In genomic region chr10:21363087-21363752, GRCh38 we compare ENCODE assay signal across 16 cellular contexts.
DNase-seq lines count a peak whose midpoint lies in the region; ATAC-seq, FAIRE-seq and TF ChIP-seq lines count a peak whose summit lies in the region.
"Had no signal": no experiment of that assay in that cellular context is flagged by ENCODE, and none has a peak within 500 bp of the region (broad histone marks: within the 10 kb centered on the region; RNA-seq: fewer than 3 reads in every experiment).

No MANE protein-coding gene starts in this region.

- H3K36me3 ChIP-seq in ACC112 (ENCODE audit: insufficient read depth, low read length) = no peaks in the 10 kb centered on the region
- no peaks in the 10 kb centered on the region for H3K36me3 ChIP-seq in PC-3 (ENCODE audit: low read depth, low read length)
- H3K36me3 ChIP-seq in H1 (ENCODE audit: control insufficient read depth in 2 of 4, insufficient read depth in 4 of 4, low read length in 3 of 4) = no peaks in the 10 kb centered on the region
- H3K36me3 ChIP-seq in ovary = no peaks in the 10 kb centered on the region
- H3K36me3 ChIP-seq: neutrophil had no signal

- H3K9ac ChIP-seq in PC-3 (ENCODE audit: low read length) = peak overlapping the region; percentile 57
- H3K9ac ChIP-seq in H1 (replicated peaks in 1 of 4; ENCODE audit: extremely low read depth in 1 of 4, low read depth in 3 of 4, low read length in 3 of 4) = no peak overlapping the region

- no peaks in the 10 kb centered on the region for H3K27me3 Mint-ChIP-seq in nephron (ENCODE audit: low read depth)
- H3K27me3 Mint-ChIP-seq in CD4-positive, alpha-beta T cell = no peaks in the 10 kb centered on the region
- H3K27me3 Mint-ChIP-seq: activated naive CD8-positive, alpha-beta T cell had no signal

- H4K91ac ChIP-seq in H1 (replicated peaks; ENCODE audit: insufficient read length, low read length) = no peak overlapping the region

- peaks cover 35% of the 10 kb centered on the region for H3K4me1 Mint-ChIP-seq in nephron
- no peaks in the 10 kb centered on the region for H3K4me1 Mint-ChIP-seq in CD4-positive, alpha-beta T cell (ENCODE audit: low read depth)

- ATAC-seq in PC-3 (no peak), GM21381 (IDR thresholded peaks at IDR 0.05; ENCODE audit: unreplicated experiment) (no peak)
- ATAC-seq in CD4-positive, alpha-beta T cell (ENCODE audit: poor library complexity) = no peak

- no peaks in the 10 kb centered on the region for H3K79me1 ChIP-seq in H1 (ENCODE audit: low read depth, low read length)

- H2BK120ac ChIP-seq in H1 (replicated peaks; ENCODE audit: low read depth, low read length) = no peak overlapping the region

- no peaks in the 10 kb centered on the region for H3K9me3 ChIP-seq in PC-3 (ENCODE audit: low read length)
- no peaks in the 10 kb centered on the region for H3K9me3 ChIP-seq in H1 (ENCODE audit: insufficient read depth in 2 of 2, low read depth in 1 of 2, low read length in 1 of 2)
- no peaks in the 10 kb centered on the region for H3K9me3 ChIP-seq in CD4-positive, alpha-beta T cell (ENCODE audit: control insufficient read depth, low read length)
- H3K9me3 ChIP-seq in ovary = no peaks in the 10 kb centered on the region
- H3K9me3 ChIP-seq: neutrophil had no signal

- H4K20me1 ChIP-seq in PC-3 (ENCODE audit: low read length) (no peaks in the 10 kb centered on the region), H1 (replicated peaks in 1 of 2; ENCODE audit: control insufficient read depth in 1 of 2, insufficient read depth in 2 of 2, low read length in 2 of 2) (no peaks in the 10 kb centered on the region)

- H3K18ac ChIP-seq in H1 (ENCODE audit: extremely low read depth, low read length) = no peak overlapping the region; the same call in 1 of the 2 replicates

- H2BK20ac ChIP-seq in H1 (ENCODE audit: low read length) = 0 out of 2 replicates have a peak overlapping the region, but pooled peaks have one; percentile 16

- H3K4me2 ChIP-seq in PC-3 (ENCODE audit: low read length) (peak overlapping the region; percentile 78), H1 (ENCODE audit: insufficient read depth in 1 of 2, low read depth in 2 of 2, low read length in 2 of 2) (peak overlapping the region in 1 of 2 experiments; percentile 9; a peak in 1 of 4 replicates)

- no peak overlapping the region for H4K8ac ChIP-seq in H1 (ENCODE audit: extremely low read depth, insufficient read depth, low read length)

- peaks cover 4% of the 10 kb centered on the region for H3K36me3 Mint-ChIP-seq in nephron (ENCODE audit: low read depth)
- H3K36me3 Mint-ChIP-seq in CD4-positive, alpha-beta T cell (ENCODE audit: low read depth) = no peaks in the 10 kb centered on the region
- H3K36me3 Mint-ChIP-seq: activated naive CD8-positive, alpha-beta T cell had no signal

- intact Hi-C loops in PC-3 (cut with micrococcal nuclease) = loop anchor here (5.0 kb wide), 1 partner anchor 71 kb away; no protein-coding TSS in a partner anchor
- intact Hi-C loops in CD4-positive, alpha-beta T cell (cut with DNase I, micrococcal nuclease) = no loop called here
- intact Hi-C loops in ovary (cut with DNase I) = no loop called here

- peak; percentile 60 for DNase-seq in PC-3
- DNase-seq in H1 (ENCODE audit: low read depth in 1 of 2, low spot score in 2 of 2) = no peak
- DNase-seq in CD4-positive, alpha-beta T cell = no peak
- no peak for DNase-seq in central memory CD4-positive, alpha-beta T cell
- DNase-seq in ovary = no peak
- DNase-seq: activated CD8-positive, alpha-beta memory T cell treated with anti-CD3 and anti-CD28 coated beads, Interleukin-2, amount 50 U/mL, for 48 hours; DMS53; KG1; NCI-H1694; stimulated activated CD4-positive, alpha-beta T cell treated with anti-CD3 and anti-CD28 coated beads, Interleukin-15, amount 100 ng/mL, for 24 hours had no signal

- BruUV-seq in PC-3 (replicated peaks; lab: Mats Ljungman, UMichigan) = no TSS peak

- TF ChIP-seq POLR2A in H1 (IDR thresholded peaks at IDR 0.05; ENCODE audit: control extremely low read depth in 1 of 2, low read depth in 2 of 2, low read length in 2 of 2) (no peak), ovary (IDR thresholded peaks at IDR 0.05) (no peak)

- H3K27me3 ChIP-seq in ACC112 (ENCODE audit: insufficient read depth, low read length) (no peaks in the 10 kb centered on the region), PC-3 (ENCODE audit: low read length) (no peaks in the 10 kb centered on the region), H1 (replicated peaks in 1 of 4; ENCODE audit: control insufficient read depth in 3 of 4, extremely low read depth in 1 of 4, insufficient read depth in 3 of 4, low read length in 3 of 4) (no peaks in the 10 kb centered on the region), ovary (no peaks in the 10 kb centered on the region)
- H3K27me3 ChIP-seq in CD4-positive, alpha-beta T cell (ENCODE audit: control insufficient read depth, insufficient read depth, low read length) = no peaks in the 10 kb centered on the region
- H3K27me3 ChIP-seq: neutrophil had no signal

- CTCF ChIA-PET in PC-3 (lab: Charles Lee) = no interaction called here
- CTCF ChIA-PET in H1 (lab: Charles Lee; ENCODE audit: partially characterized antibody) = interaction anchor here (1.3 kb wide), 1 partner anchor 24 kb away, joined by 3 read pairs; no protein-coding TSS in a partner anchor
- CTCF ChIA-PET in CD4-positive, alpha-beta T cell (lab: Charles Lee) = no interaction called here

- H3K14ac ChIP-seq in H1 (ENCODE audit: insufficient read length) = no peak overlapping the region

- TF ChIP-seq CTCF in PC-3 (conservative IDR thresholded peaks at IDR 0.05; ENCODE audit: low read depth, low read length) = no peak
- TF ChIP-seq CTCF in H1 (IDR thresholded peaks at IDR 0.05; ENCODE audit: control extremely low read depth in 1 of 3, insufficient read depth in 1 of 3, low read depth in 1 of 3, low read length in 3 of 3) = no peak
- no peak for TF ChIP-seq CTCF in nephron (IDR thresholded peaks at IDR 0.05; ENCODE audit: unreplicated experiment in 3 of 3)
- TF ChIP-seq CTCF in CD4-positive, alpha-beta T cell (IDR thresholded peaks at IDR 0.05) = no peak
- TF ChIP-seq CTCF in ovary (IDR thresholded peaks at IDR 0.05) = no peak

- TF ChIP-seq EP300 in H1 (IDR thresholded peaks at IDR 0.05; ENCODE audit: borderline replicate concordance in 1 of 2, low read depth in 2 of 2, low read length in 2 of 2) (no peak), ovary (IDR thresholded peaks at IDR 0.05) (no peak)

- H3K4me3 Mint-ChIP-seq in nephron = peak overlapping the region in 2 of 3 experiments; percentile 11 to 19
- H3K4me3 Mint-ChIP-seq in CD4-positive, alpha-beta T cell = no peak overlapping the region
- H3K4me3 Mint-ChIP-seq: activated naive CD8-positive, alpha-beta T cell had no signal

- no peaks in the 10 kb centered on the region for H3K9me3 Mint-ChIP-seq in nephron
- H3K9me3 Mint-ChIP-seq in CD4-positive, alpha-beta T cell = no peaks in the 10 kb centered on the region

- H2BK5ac ChIP-seq in H1 (ENCODE audit: low read depth, low read length) = peak overlapping the region; percentile 48; the same call in 1 of the 2 replicates

- WGBS in H1 (ENCODE audit: extremely low coverage in 1 of 2, insufficient coverage in 1 of 2, insufficient read length in 1 of 2, insufficient replicate concordance in 2 of 2, low coverage in 1 of 2, low lambda C conversion rate in 2 of 2, missing lambda C conversion rate in 1 of 2), 2 experiments = 78% methylated on average over 6 of the region's 6 CpGs; no CpG with 5 or more reads in 1 of the 2 experiments
- WGBS in ovary, 3 donors = 23 to 28% (median 25%) methylated on average over 6 of the region's 6 CpGs

- no peak overlapping the region for H2BK15ac ChIP-seq in H1 (ENCODE audit: low read length)

- H4K5ac ChIP-seq in H1 (ENCODE audit: insufficient read length, low read depth, low read length) = peak overlapping the region; percentile 58

- peak overlapping the region; percentile 94 for H3K27ac ChIP-seq in ACC112 (ENCODE audit: low read depth, low read length)
- H3K27ac ChIP-seq in PC-3 (ENCODE audit: low read length) = peak overlapping the region; percentile 98
- H3K27ac ChIP-seq in H1 (ENCODE audit: low read depth, low read length) = no peak overlapping the region; the same call in 1 of the 2 replicates
- no peak overlapping the region for H3K27ac ChIP-seq in CD4-positive, alpha-beta T cell (ENCODE audit: low read depth, low read length)
- peak overlapping the region in 1 of 2 donors; percentile 49 for H3K27ac ChIP-seq in ovary
- H3K27ac ChIP-seq: neutrophil had no signal

- FAIRE-seq in H1 (lab: Jason Lieb, UNC) = no peak
- FAIRE-seq: urothelium cell line had no signal

- POLR2A ChIA-PET in PC-3 (lab: Charles Lee; ENCODE audit: unreplicated experiment) (no interaction called here), H1 (lab: Charles Lee; ENCODE audit: partially characterized antibody) (interaction anchor here (1.3 to 1.7 kb wide), 2 partner anchors 59 to 81 kb away, joined by 3 read pairs; no protein-coding TSS in a partner anchor)
- POLR2A ChIA-PET in CD4-positive, alpha-beta T cell (lab: Charles Lee) = no interaction called here

- H2AFZ ChIP-seq in ACC112 (ENCODE audit: low read length, unreplicated experiment) (peak overlapping the region; percentile 91), PC-3 (ENCODE audit: low read length) (peak overlapping the region; percentile 25; the same call in 1 of the 2 replicates), H1 (ENCODE audit: low read length) (no peak overlapping the region)

- H3K56ac ChIP-seq in H1 (replicated peaks; ENCODE audit: insufficient read length, low read depth, low read length) = no peak overlapping the region

- no peak overlapping the region for H2AK5ac ChIP-seq in H1 (ENCODE audit: low read depth, low read length)

- no peak overlapping the region for H3K23ac ChIP-seq in H1 (ENCODE audit: insufficient read length)

- H3K79me2 ChIP-seq in ACC112 (ENCODE audit: control insufficient read depth, insufficient read depth, low read length, unreplicated experiment) (no peaks in the 10 kb centered on the region), PC-3 (ENCODE audit: low read length) (no peaks in the 10 kb centered on the region), H1 (ENCODE audit: control insufficient read depth in 1 of 2, insufficient read depth in 2 of 2, low read length in 2 of 2) (no peaks in the 10 kb centered on the region)

- no peak for TF ChIP-seq RAD21 in H1 (IDR thresholded peaks at IDR 0.05 in 1 of 2, conservative IDR thresholded peaks at IDR 0.05 in 1 of 2; ENCODE audit: low read depth in 2 of 2, low read length in 2 of 2)

- H3K27ac Mint-ChIP-seq in nephron = peak overlapping the region; percentile 91 to 96 (median 96)
- H3K27ac Mint-ChIP-seq in CD4-positive, alpha-beta T cell = no peak overlapping the region
- H3K27ac Mint-ChIP-seq: activated naive CD8-positive, alpha-beta T cell had no signal

- no peak overlapping the region for H3K4ac ChIP-seq in H1 (replicated peaks; ENCODE audit: insufficient read length, low read depth, low read length)

- H3K9me2 ChIP-seq in PC-3 (replicated peaks; ENCODE audit: low read length) = no peaks in the 10 kb centered on the region

- H3K4me3 ChIP-seq in ACC112 (ENCODE audit: low read depth, low read length) (peak overlapping the region; percentile 2; the same call in 1 of the 2 replicates), PC-3 (ENCODE audit: low read length) (peak overlapping the region; percentile 51; the same call in 1 of the 2 replicates), H1 (ENCODE audit: extremely low read depth in 1 of 4, insufficient read depth in 2 of 4, low read depth in 3 of 4, low read length in 4 of 4) (no peak overlapping the region), ovary (no peak overlapping the region)

- peaks cover 28% of the 10 kb centered on the region for H3K4me1 ChIP-seq in ACC112 (ENCODE audit: control insufficient read depth, insufficient read depth, low read length, unreplicated experiment)
- H3K4me1 ChIP-seq in PC-3 (ENCODE audit: insufficient read depth, low read length) = peaks cover 36% of the 10 kb centered on the region
- peaks cover 3 to 13% (median 6%) of the 10 kb centered on the region in 4 experiments; a peak in 4 of 7 replicates for H3K4me1 ChIP-seq in H1 (replicated peaks in 1 of 4; ENCODE audit: control insufficient read depth in 3 of 4, insufficient read depth in 4 of 4, low read length in 3 of 4)
- H3K4me1 ChIP-seq in ovary (ENCODE audit: insufficient read depth) = peaks cover 8% of the 10 kb centered on the region

- no peaks in the 10 kb centered on the region for H3F3A ChIP-seq in PC-3 (ENCODE audit: low read length, unreplicated experiment)

- peak overlapping the region; percentile 44; the same call in 1 of the 2 replicates for H2BK12ac ChIP-seq in H1 (ENCODE audit: low read depth, low read length)

- no peaks in the 10 kb centered on the region; the same call in 1 of the 2 replicates for H3K23me2 ChIP-seq in H1 (ENCODE audit: low read depth, low read length)

Comparison
In these comparisons a context has a peak if more than half of its experiments do, and no peak if none do; other contexts are left out.
1. H3K27ac ChIP-seq: peak in ACC112 (single experiment) and PC-3 (single experiment); none in H1 (single experiment) and CD4-positive, alpha-beta T cell (single experiment).
2. H3K4me3 ChIP-seq: peak in ACC112 (single experiment) and PC-3 (single experiment); none in H1 (0 of 4) and ovary (single experiment).